1 cellular context compared by ENCODE assay signal in genomic region chr15:67031321-67031720, GRCh38.
TF ChIP-seq lines count a peak whose summit lies in the region.

No MANE protein-coding gene starts in this region.

TF ChIP-seq in H1, 55 proteins besides CTCF, POLR2A, EP300 and RAD21:
- TF ChIP-seq JUND (IDR thresholded peaks at IDR 0.05; ENCODE audit: low read length), result no peak
- TF ChIP-seq HDAC6 (IDR thresholded peaks at IDR 0.05; ENCODE audit: low read depth, low read length), result no peak
- no peak for TF ChIP-seq SIX5 (IDR thresholded peaks at IDR 0.05; ENCODE audit: low read depth, low read length)
- TF ChIP-seq RXRA (IDR thresholded peaks at IDR 0.05; ENCODE audit: insufficient read depth, low read depth, low read length), result no peak
- TF ChIP-seq TBP (IDR thresholded peaks at IDR 0.05; ENCODE audit: low read depth, low read length), result no peak
- no peak for TF ChIP-seq RNF2 (IDR thresholded peaks at IDR 0.05; ENCODE audit: borderline replicate concordance, low read depth, low read length, missing control alignments, poor library complexity, severe bottlenecking)
- TF ChIP-seq CREB1 (IDR thresholded peaks at IDR 0.05), result no peak
- TF ChIP-seq GTF2F1 (IDR thresholded peaks at IDR 0.05; ENCODE audit: borderline replicate concordance, low read depth, low read length), result no peak
- no peak for TF ChIP-seq KDM4A (IDR thresholded peaks at IDR 0.05; ENCODE audit: low read depth, low read length, severe bottlenecking)
- no peak for TF ChIP-seq TAF1 (IDR thresholded peaks at IDR 0.05; ENCODE audit: low read depth, low read length)
- TF ChIP-seq TEAD4 (IDR thresholded peaks at IDR 0.05; ENCODE audit: low read depth, low read length), result no peak
- no peak for TF ChIP-seq SIN3A (conservative IDR thresholded peaks at IDR 0.05 in 1 of 2, IDR thresholded peaks at IDR 0.05 in 1 of 2; ENCODE audit: low read depth in 1 of 2, low read length in 2 of 2)
- no peak for TF ChIP-seq CBX5 (IDR thresholded peaks at IDR 0.05; ENCODE audit: low read depth, low read length)
- no peak for TF ChIP-seq YY1 (IDR thresholded peaks at IDR 0.05; ENCODE audit: low read depth, low read length)
